ENCODE assay signal across 28 cellular contexts in the genomic region with DNA sequence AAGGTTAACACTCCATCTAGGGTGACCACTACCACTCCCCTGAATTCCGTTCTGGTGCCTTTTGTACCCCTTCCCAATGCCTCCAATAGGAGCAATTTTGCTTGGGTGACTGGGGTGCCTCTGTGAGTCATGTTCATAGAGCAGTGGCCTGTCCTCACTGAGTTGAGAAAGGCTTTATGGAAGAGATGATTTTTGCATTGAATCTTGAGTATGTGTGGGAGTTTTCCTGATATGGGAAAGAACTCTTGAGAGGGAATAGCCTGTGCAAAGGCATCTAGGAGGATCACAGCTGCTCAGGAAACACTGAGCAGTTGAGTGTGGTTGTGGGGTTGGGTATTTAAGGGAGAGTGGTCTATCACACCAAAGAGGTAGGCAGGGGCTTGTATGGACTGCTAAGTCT.
"Had no signal": no experiment of that assay in that cellular context is flagged by ENCODE, and none has a peak within 500 bp of the region (broad histone marks: within the 10 kb centered on the region; RNA-seq: fewer than 3 reads in every experiment).

No MANE protein-coding gene starts in this region.

- H3K9me3 ChIP-seq: left lung, lower lobe of right lung, pancreas, prostate gland, stomach, testis, thyroid gland, transverse colon, upper lobe of left lung had no signal

- H3K4me3 ChIP-seq: left lung, lower lobe of right lung, pancreas, prostate gland, skin epidermis, stomach, testis, thyroid gland, transverse colon, upper lobe of left lung had no signal

- H3K27ac Mint-ChIP-seq: naive thymus-derived CD8-positive, alpha-beta T cell; nephron; stimulated activated naive B cell treated with anti-CD40 and anti-IgM and Interleukin-4, amounts not matched to agents 10 μg/mL and 1 μg/mL and 100 μg/mL, for 72 hours had no signal

- H3K36me3 ChIP-seq: left lung, lower lobe of right lung, pancreas, prostate gland, stomach, thyroid gland, transverse colon, upper lobe of left lung had no signal

- H3K27ac ChIP-seq: left lung, lower lobe of right lung, pancreas, prostate gland, skin epidermis, stomach, testis, thyroid gland, transverse colon, upper lobe of left lung had no signal

- H3K4me1 Mint-ChIP-seq: naive thymus-derived CD8-positive, alpha-beta T cell; nephron; neural crest cell; stimulated activated naive B cell treated with anti-CD40 and anti-IgM and Interleukin-4, amounts not matched to agents 10 μg/mL and 1 μg/mL and 100 μg/mL, for 72 hours had no signal

- H3K4me1 ChIP-seq: left lung, lower lobe of right lung, pancreas, prostate gland, stomach, testis, thyroid gland, transverse colon, upper lobe of left lung had no signal

- H3K27me3 ChIP-seq: left lung, pancreas, stomach, testis, thyroid gland, transverse colon, upper lobe of left lung had no signal

- ATAC-seq: left colon; left lung; lower lobe of right lung; naive thymus-derived CD8-positive, alpha-beta T cell; pancreas; right cardiac atrium; sciatic nerve; stimulated activated naive B cell treated with anti-CD40 and anti-IgM and Interleukin-4, amounts not matched to agents 10 μg/mL and 1 μg/mL and 100 μg/mL, for 72 hours; stimulated activated naive CD8-positive, alpha-beta T cell treated with anti-CD3 and anti-CD28 coated beads, Interleukin-15, Interleukin-2, amounts not matched to agents 100 U/mL and 50 U/mL, for 24 hours had no signal

- H3K9me3 Mint-ChIP-seq: naive thymus-derived CD8-positive, alpha-beta T cell; nephron; neural crest cell; stimulated activated naive B cell treated with anti-CD40 and anti-IgM and Interleukin-4, amounts not matched to agents 10 μg/mL and 1 μg/mL and 100 μg/mL, for 72 hours had no signal

- H3K36me3 Mint-ChIP-seq: naive thymus-derived CD8-positive, alpha-beta T cell; stimulated activated naive B cell treated with anti-CD40 and anti-IgM and Interleukin-4, amounts not matched to agents 10 μg/mL and 1 μg/mL and 100 μg/mL, for 72 hours had no signal

- DNase-seq: hippocampal formation; kidney; left colon; left lung; lower lobe of right lung; mammary epithelial cell; mesenchymal stem cell; naive thymus-derived CD8-positive, alpha-beta T cell; nucleus accumbens; pancreas; retina; right cardiac atrium; stimulated activated CD4-positive, alpha-beta T cell treated with anti-CD3 and anti-CD28 coated beads, Interleukin-12 subunit alpha, Interleukin-12 subunit beta, amount 100 ng/mL, for 4 hours; stimulated activated CD4-positive, alpha-beta T cell treated with anti-CD3 and anti-CD28 coated beads, Interleukin-15, amount 100 ng/mL, for 24 hours; stimulated activated CD4-positive, alpha-beta T cell treated with anti-CD3 and anti-CD28 coated beads, Interleukin-2, amount 100 ng/mL, for 24 hours; stimulated activated CD4-positive, alpha-beta T cell treated with anti-CD3 and anti-CD28 coated beads, Interleukin-4, amount 100 ng/mL, for 1 hour; stimulated activated naive B cell treated with anti-CD40 and anti-IgM and Interleukin-4, amounts not matched to agents 10 μg/mL and 1 μg/mL and 100 μg/mL, for 72 hours; stimulated activated naive CD8-positive, alpha-beta T cell treated with anti-CD3 and anti-CD28 coated beads, Interleukin-15, Interleukin-2, amounts not matched to agents 100 U/mL and 50 U/mL, for 24 hours; stomach; testis; thyroid gland; transverse colon; upper lobe of left lung had no signal

- H3K4me3 Mint-ChIP-seq: naive thymus-derived CD8-positive, alpha-beta T cell; nephron; neural crest cell; stimulated activated naive B cell treated with anti-CD40 and anti-IgM and Interleukin-4, amounts not matched to agents 10 μg/mL and 1 μg/mL and 100 μg/mL, for 72 hours had no signal
